8 cellular contexts compared by ENCODE assay signal in the genomic region with DNA sequence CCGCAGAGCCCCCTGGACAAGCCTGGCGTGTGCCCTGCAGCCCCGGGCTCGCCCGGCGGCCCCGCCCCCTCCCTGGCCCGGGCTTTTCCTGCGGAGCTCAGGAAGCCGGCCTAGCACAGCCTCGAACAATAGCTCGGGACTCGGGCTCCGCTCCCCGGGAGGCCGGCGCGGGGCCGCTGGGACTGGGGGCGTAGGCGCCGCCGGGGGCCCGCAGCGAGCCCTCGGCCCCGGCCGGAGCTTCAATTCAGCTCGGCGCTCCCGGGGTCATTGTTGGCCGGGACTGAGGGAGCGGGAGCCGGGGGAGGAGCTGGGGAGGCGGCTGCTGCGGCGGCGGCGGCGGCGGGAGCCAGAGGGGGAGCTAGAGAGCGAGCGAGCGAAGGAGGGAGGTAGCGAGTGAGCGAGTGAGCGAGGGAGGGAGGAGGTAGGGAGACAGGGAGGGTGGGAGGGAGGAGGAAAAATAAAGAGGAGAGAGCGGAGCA. TPM values are rescaled to one million over a fixed set of nuclear protein-coding genes. Genes with fewer than 3 reads are reported as not detected.
DNase-seq lines count a peak whose midpoint lies in the region; ATAC-seq and TF ChIP-seq lines count a peak whose summit lies in the region.

No MANE protein-coding gene starts in this region.

- H3K27ac ChIP-seq in temporal lobe (ENCODE audit: low read depth, low read length) = peak overlapping the region; percentile 8

- H3K4me3 ChIP-seq in MG63 = peak overlapping the region; percentile 44

- H3K9me3 ChIP-seq in MG63 = 0 out of 2 replicates have a peak, but pooled peaks cover 2% of the 10 kb centered on the region

- ATAC-seq in omental fat pad (ENCODE audit: low FRiP score) = peak; percentile 95

- H3K27me3 ChIP-seq in MG63 = peaks cover 81% of the 10 kb centered on the region

- H3K27me3 Mint-ChIP-seq in activated naive CD4-positive, alpha-beta T cell treated with anti-CD3 and anti-CD28 coated beads, Interleukin-2, amount 50 U/mL, for 24 hours = peaks cover 45% of the 10 kb centered on the region
- peaks cover 26% of the 10 kb centered on the region for H3K27me3 Mint-ChIP-seq in glutamatergic neuron (ENCODE audit: unreplicated experiment)

- H3K36me3 ChIP-seq in MG63 = no peaks in the 10 kb centered on the region

- no peaks in the 10 kb centered on the region for H3K9me3 Mint-ChIP-seq in activated naive CD4-positive, alpha-beta T cell treated with anti-CD3 and anti-CD28 coated beads, Interleukin-2, amount 50 U/mL, for 24 hours
- H3K9me3 Mint-ChIP-seq in glutamatergic neuron (ENCODE audit: unreplicated experiment) = peaks cover 27% of the 10 kb centered on the region

- TF ChIP-seq CTCF in glutamatergic neuron (IDR thresholded peaks at IDR 0.05; ENCODE audit: partially characterized antibody, unreplicated experiment) (peak; percentile 83), omental fat pad (IDR thresholded peaks at IDR 0.05) (no peak)

- DNase-seq in DMS 273 treated with DMSO at 0.1 percent for 48 hours (lab: John Stamatoyannopoulos, UW) = peak; percentile 74
- DNase-seq in GOT3 (lab: John Stamatoyannopoulos, UW) = peak; percentile 70
- DNase-seq in MG63 = peak; percentile 85
- DNase-seq in SK-N-DZ (ENCODE audit: low spot score) = peak; percentile 93
- peak; percentile 96 for DNase-seq in glutamatergic neuron
- DNase-seq in omental fat pad (ENCODE audit: low spot score) = peak; percentile 33

- no peak overlapping the region for H3K27ac Mint-ChIP-seq in activated naive CD4-positive, alpha-beta T cell treated with anti-CD3 and anti-CD28 coated beads, Interleukin-2, amount 50 U/mL, for 24 hours
- H3K27ac Mint-ChIP-seq in glutamatergic neuron (ENCODE audit: unreplicated experiment) = peak overlapping the region; percentile 34

- H3K36me3 Mint-ChIP-seq in activated naive CD4-positive, alpha-beta T cell treated with anti-CD3 and anti-CD28 coated beads, Interleukin-2, amount 50 U/mL, for 24 hours = no peaks in the 10 kb centered on the region
- H3K36me3 Mint-ChIP-seq in glutamatergic neuron (ENCODE audit: unreplicated experiment) = no peaks in the 10 kb centered on the region

- H3K4me1 Mint-ChIP-seq in activated naive CD4-positive, alpha-beta T cell treated with anti-CD3 and anti-CD28 coated beads, Interleukin-2, amount 50 U/mL, for 24 hours = peaks cover 14% of the 10 kb centered on the region
- peaks cover 15% of the 10 kb centered on the region for H3K4me1 Mint-ChIP-seq in glutamatergic neuron (ENCODE audit: low read depth, unreplicated experiment)

- H3K4me3 Mint-ChIP-seq in activated naive CD4-positive, alpha-beta T cell treated with anti-CD3 and anti-CD28 coated beads, Interleukin-2, amount 50 U/mL, for 24 hours = peak overlapping the region; percentile 19
- H3K4me3 Mint-ChIP-seq in glutamatergic neuron (ENCODE audit: unreplicated experiment) = peak overlapping the region; percentile 51

RNA-seq across cellular contexts. Expression of a gene that starts 0.2 kb away (rescaled TPM):
- total RNA-seq in MG63 (2014; rRNA removed; shearing (Covaris generic); ENCODE audit: low replicate concordance) = 1.4 and 2.3 TPM in 2 replicates
- polyA plus RNA-seq in SK-N-DZ (2014; cell fraction: cytosol; rRNA removed) = 9.3 and 10.4 TPM in 2 replicates
- 19.8 and 31.0 TPM in 2 replicates for polyA plus RNA-seq in SK-N-DZ (2014; cell fraction: nucleus; rRNA removed)
- 867 TPM for total RNA-seq in glutamatergic neuron (ENCODE audit: unreplicated experiment)
- 100 to 1,000 TPM in 1 of 4 donors, 10 to 100 TPM in 3; 31.0 to 183 (median 75.9) TPM for total RNA-seq in omental fat pad
- 151 TPM for total RNA-seq in temporal lobe

RNA-seq across cellular contexts. Expression of a gene that starts 41.0 kb away (rescaled TPM):
- total RNA-seq in MG63 (2014; rRNA removed; shearing (Covaris generic); ENCODE audit: low replicate concordance) = not detected in 2 replicates
- polyA plus RNA-seq in SK-N-DZ (2014; cell fraction: cytosol; rRNA removed) = not detected in 2 replicates
- not detected in 2 replicates for polyA plus RNA-seq in SK-N-DZ (2014; cell fraction: nucleus; rRNA removed)
- total RNA-seq in glutamatergic neuron (ENCODE audit: unreplicated experiment) = not detected
- not detected for total RNA-seq in omental fat pad
- total RNA-seq in temporal lobe = not detected

Comparison
In these comparisons a context has a peak if more than half of its experiments do, and no peak if none do; other contexts are left out.
1. Peak in every context shown above with its lines: DNase-seq, ATAC-seq, H3K4me3 ChIP-seq and H3K27ac ChIP-seq.
2. DNase-seq: peak in every context shown above with its lines; median percentile 96 in glutamatergic neuron; 93 in SK-N-DZ; 85 in MG63; 74 in DMS 273 treated with DMSO at 0.1 percent for 48 hours; 70 in GOT3; 33 in omental fat pad.